ENCODE assay signal across 27 cellular contexts in the genomic region with DNA sequence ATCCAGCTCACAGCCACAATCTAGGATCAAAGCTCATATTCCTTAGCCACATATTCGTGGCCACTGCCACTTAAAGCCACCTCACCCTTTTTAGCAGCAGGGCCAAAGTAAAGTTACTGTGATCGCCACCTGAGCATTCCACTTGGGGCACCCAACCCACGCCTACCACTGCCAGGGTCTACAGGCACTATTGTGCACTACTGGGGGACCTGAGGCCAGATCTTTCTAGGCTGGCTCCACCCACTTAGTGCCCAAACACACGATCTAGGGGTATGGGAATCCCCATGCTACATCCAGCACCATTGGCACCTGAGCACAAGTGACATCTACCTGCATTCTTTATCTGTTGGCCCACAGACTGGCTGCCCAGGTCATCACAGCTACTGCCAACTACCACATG.
"Had no signal": no experiment of that assay in that cellular context is flagged by ENCODE, and none has a peak within 500 bp of the region (broad histone marks: within the 10 kb centered on the region; RNA-seq: fewer than 3 reads in every experiment).

No MANE protein-coding gene starts in this region.

- H3K27me3 Mint-ChIP-seq: naive thymus-derived CD8-positive, alpha-beta T cell; natural killer cell treated with Interleukin-12 subunit alpha and Interleukin-12 subunit beta and Interleukin-15 and Interleukin-18, amount 100 ng/mL, for 72 hours; stimulated activated naive B cell treated with anti-CD40 and anti-IgM and Interleukin-4, amounts not matched to agents 10 μg/mL and 1 μg/mL and 100 μg/mL, for 72 hours; stimulated activated naive CD8-positive, alpha-beta T cell treated with anti-CD3 and anti-CD28 coated beads, Interleukin-15, Interleukin-2, amounts not matched to agents 100 ng/mL and 50 ng/mL, for 24 hours; type B pancreatic cell had no signal

- DNase-seq: nephron progenitor cell; nucleus accumbens; psoas muscle; right cardiac atrium; right lobe of liver; sigmoid colon; small intestine; stimulated activated CD4-positive, alpha-beta T cell treated with anti-CD3 and anti-CD28 coated beads, Interleukin-15, amount 100 ng/mL, for 24 hours; stimulated activated CD4-positive, alpha-beta T cell treated with anti-CD3 and anti-CD28 coated beads, Interleukin-2, amount 100 ng/mL, for 24 hours; stimulated activated CD4-positive, alpha-beta T cell treated with anti-CD3 and anti-CD28 coated beads, Interleukin-2, amount 100 ng/mL, for 48 hours; stimulated activated CD4-positive, alpha-beta T cell treated with anti-CD3 and anti-CD28 coated beads, Interleukin-4, amount 100 ng/mL, for 24 hours; stimulated activated naive B cell treated with anti-CD40 and anti-IgM and Interleukin-4, amounts not matched to agents 10 μg/mL and 1 μg/mL and 100 μg/mL, for 72 hours; stimulated activated naive CD4-positive, alpha-beta T cell treated with Interleukin-2 at 50 U/mL for 16 hours; stomach; thyroid gland; upper lobe of right lung; uterus had no signal

- H3K4me1 ChIP-seq: pancreas, psoas muscle, right lobe of liver, sigmoid colon, stomach, thyroid gland, tibial nerve, upper lobe of right lung, uterus had no signal

- H3K27ac ChIP-seq: neutrophil, pancreas, psoas muscle, right lobe of liver, sigmoid colon, stomach, thoracic aorta, thyroid gland, tibial nerve, upper lobe of right lung, uterus had no signal

- H3K27ac Mint-ChIP-seq: naive thymus-derived CD8-positive, alpha-beta T cell; natural killer cell treated with Interleukin-12 subunit alpha and Interleukin-12 subunit beta and Interleukin-15 and Interleukin-18, amount 100 ng/mL, for 72 hours; nephron progenitor cell; stimulated activated effector memory CD8-positive, alpha-beta T cell treated with anti-CD3 and anti-CD28 coated beads, Interleukin-12 subunit alpha, Interleukin-12 subunit beta, amount 100 ng/mL, for 72 hours; stimulated activated naive B cell treated with anti-CD40 and anti-IgM and Interleukin-4, amounts not matched to agents 10 μg/mL and 1 μg/mL and 100 μg/mL, for 72 hours; stimulated activated naive CD8-positive, alpha-beta T cell treated with anti-CD3 and anti-CD28 coated beads, Interleukin-15, Interleukin-2, amounts not matched to agents 100 ng/mL and 50 ng/mL, for 24 hours; type B pancreatic cell had no signal

- H3K36me3 ChIP-seq: neutrophil, pancreas, right lobe of liver, sigmoid colon, stomach, thoracic aorta, thyroid gland, tibial nerve, upper lobe of right lung, uterus had no signal

- H3K36me3 Mint-ChIP-seq: naive thymus-derived CD8-positive, alpha-beta T cell; stimulated activated effector memory CD8-positive, alpha-beta T cell treated with anti-CD3 and anti-CD28 coated beads, Interleukin-12 subunit alpha, Interleukin-12 subunit beta, amount 100 ng/mL, for 72 hours; stimulated activated naive B cell treated with anti-CD40 and anti-IgM and Interleukin-4, amounts not matched to agents 10 μg/mL and 1 μg/mL and 100 μg/mL, for 72 hours; type B pancreatic cell had no signal

- H3K4me3 Mint-ChIP-seq: naive thymus-derived CD8-positive, alpha-beta T cell; natural killer cell treated with Interleukin-12 subunit alpha and Interleukin-12 subunit beta and Interleukin-15 and Interleukin-18, amount 100 ng/mL, for 72 hours; nephron progenitor cell; neural crest cell; stimulated activated effector memory CD8-positive, alpha-beta T cell treated with anti-CD3 and anti-CD28 coated beads, Interleukin-12 subunit alpha, Interleukin-12 subunit beta, amount 100 ng/mL, for 72 hours; stimulated activated naive B cell treated with anti-CD40 and anti-IgM and Interleukin-4, amounts not matched to agents 10 μg/mL and 1 μg/mL and 100 μg/mL, for 72 hours; stimulated activated naive CD8-positive, alpha-beta T cell treated with anti-CD3 and anti-CD28 coated beads, Interleukin-15, Interleukin-2, amounts not matched to agents 100 ng/mL and 50 ng/mL, for 24 hours; type B pancreatic cell had no signal

- H3K4me1 Mint-ChIP-seq: naive thymus-derived CD8-positive, alpha-beta T cell; nephron progenitor cell; neural crest cell; stimulated activated effector memory CD8-positive, alpha-beta T cell treated with anti-CD3 and anti-CD28 coated beads, Interleukin-12 subunit alpha, Interleukin-12 subunit beta, amount 100 ng/mL, for 72 hours; stimulated activated naive B cell treated with anti-CD40 and anti-IgM and Interleukin-4, amounts not matched to agents 10 μg/mL and 1 μg/mL and 100 μg/mL, for 72 hours had no signal

- H3K27me3 ChIP-seq: neutrophil, pancreas, right lobe of liver, sigmoid colon, stomach, thyroid gland, tibial nerve, upper lobe of right lung, uterus had no signal

- ATAC-seq: naive thymus-derived CD8-positive, alpha-beta T cell; natural killer cell treated with Interleukin-12 subunit alpha and Interleukin-12 subunit beta and Interleukin-15 and Interleukin-18, amount 100 ng/mL, for 72 hours; pancreas; psoas muscle; right cardiac atrium; right lobe of liver; stimulated activated effector memory CD8-positive, alpha-beta T cell treated with anti-CD3 and anti-CD28 coated beads, Interleukin-12 subunit alpha, Interleukin-12 subunit beta, amount 100 ng/mL, for 72 hours; stimulated activated naive B cell treated with anti-CD40 and anti-IgM and Interleukin-4, amounts not matched to agents 10 μg/mL and 1 μg/mL and 100 μg/mL, for 72 hours; upper lobe of right lung had no signal

- H3K4me3 ChIP-seq: pancreas, psoas muscle, right lobe of liver, sigmoid colon, stomach, thoracic aorta, thyroid gland, tibial nerve, upper lobe of right lung, uterus had no signal

- H3K9me3 ChIP-seq: neutrophil, pancreas, psoas muscle, right lobe of liver, thoracic aorta, thyroid gland, upper lobe of right lung, uterus had no signal
